ENCODE assay signal across 7 cellular contexts in genomic region chr17:4944554-4945175, GRCh38. TPM values are rescaled to one million over a fixed set of nuclear protein-coding genes. Genes with fewer than 3 reads are reported as not detected.
A peak's percentile ranks its signal among the peaks of the same experiment; 100 is the strongest.
DNase-seq lines count a peak whose midpoint lies in the region; ATAC-seq and TF ChIP-seq lines count a peak whose summit lies in the region.

No MANE protein-coding gene starts in this region.

- peaks cover 12% of the 10 kb centered on the region for H3K4me1 ChIP-seq in IMR-90 (ENCODE audit: control insufficient read depth, insufficient read depth, low read length)
- peaks cover 51% of the 10 kb centered on the region for H3K4me1 ChIP-seq in stomach smooth muscle (ENCODE audit: control insufficient read depth, insufficient read depth, low read length)

- POLR2A ChIA-PET in IMR-90 (lab: Charles Lee; ENCODE audit: unreplicated experiment): interaction anchor here (0.7 to 2.2 kb wide), 3 partner anchors 23 to 52 kb away, joined by 3 to 6 read pairs (median 4); partner anchors contain the start of genes CAMTA2, INCA1 and SPAG7

- H3K23ac ChIP-seq in IMR-90 (ENCODE audit: low read depth, low read length): 0 out of 2 replicates have a peak overlapping the region, but pooled peaks have one; percentile 41

- peak overlapping the region; percentile 53 for H2AK9ac ChIP-seq in IMR-90 (replicated peaks; ENCODE audit: low read depth, low read length, poor library complexity)

- peak overlapping the region; percentile 26; the same call in 1 of the 2 replicates for H3K56ac ChIP-seq in IMR-90 (ENCODE audit: extremely low read depth, insufficient read depth, low read length)

- no peak overlapping the region for H4K91ac ChIP-seq in IMR-90 (ENCODE audit: insufficient read depth, low read depth, low read length)

- peak overlapping the region; percentile 6; the same call in 1 of the 2 replicates for H3K4me2 ChIP-seq in IMR-90 (ENCODE audit: low read depth, low read length)

- H3K9me1 ChIP-seq in IMR-90 (ENCODE audit: insufficient read depth, low read length): peaks cover 7% of the 10 kb centered on the region; the same call in 1 of the 2 replicates

- intact Hi-C loops in IMR-90 (cut with micrococcal nuclease): no loop called here

- no peak overlapping the region for H2BK15ac ChIP-seq in IMR-90 (ENCODE audit: low read depth, low read length)

- H3K4me3 Mint-ChIP-seq in activated T-cell treated with anti-CD3 and anti-CD28 coated beads, Interleukin-2, amount 50 U/mL, for 24 hours: peak overlapping the region; percentile 94
- peak overlapping the region; percentile 96 to 100 (median 99) for H3K4me3 Mint-ChIP-seq in immature natural killer cell

- no peak for DNase-seq in IMR-90
- peak; percentile 57 for DNase-seq in activated T-cell treated with anti-CD3 and anti-CD28 coated beads, Interleukin-2, amount 50 U/mL, for 24 hours
- DNase-seq in immature natural killer cell: no peak

- H2BK20ac ChIP-seq in IMR-90 (ENCODE audit: low read depth, low read length): no peak overlapping the region

- H2AFZ ChIP-seq in IMR-90 (replicated peaks; ENCODE audit: low read length, poor library complexity): no peak overlapping the region

- no peak overlapping the region for H3K18ac ChIP-seq in IMR-90 (ENCODE audit: low read depth, low read length)

- peak overlapping the region; percentile 98 for H3K27ac Mint-ChIP-seq in activated T-cell treated with anti-CD3 and anti-CD28 coated beads, Interleukin-2, amount 50 U/mL, for 24 hours
- H3K27ac Mint-ChIP-seq in immature natural killer cell: peak overlapping the region; percentile 95 to 97 (median 95)

- no peak for ATAC-seq in IMR-90 (ENCODE audit: low read depth)
- no peak for ATAC-seq in HG03571 (IDR thresholded peaks at IDR 0.05; ENCODE audit: unreplicated experiment)
- ATAC-seq in HG03108 (IDR thresholded peaks at IDR 0.05; ENCODE audit: unreplicated experiment): no peak
- no peak for ATAC-seq in HG02571 (IDR thresholded peaks at IDR 0.05; ENCODE audit: unreplicated experiment)

- no CpG with 5 or more reads among the region's 8 CpGs for WGBS in IMR-90 (ENCODE audit: extremely low coverage in 2 of 2, insufficient read length in 1 of 2), 2 experiments

- peaks cover 54% of the 10 kb centered on the region for H3K4me1 Mint-ChIP-seq in activated T-cell treated with anti-CD3 and anti-CD28 coated beads, Interleukin-2, amount 50 U/mL, for 24 hours (ENCODE audit: low read depth)
- peaks cover 62 to 74% of the 10 kb centered on the region in 2 donors for H3K4me1 Mint-ChIP-seq in immature natural killer cell

- H4K8ac ChIP-seq in IMR-90 (ENCODE audit: low read depth in 2 of 2, low read length in 2 of 2): peak overlapping the region in 1 of 2 experiments; percentile 21; a peak in 2 of 4 replicates

- no peaks in the 10 kb centered on the region for H3K27me3 ChIP-seq in IMR-90 (ENCODE audit: control insufficient read depth, insufficient read depth, low read length)
- no peaks in the 10 kb centered on the region for H3K27me3 ChIP-seq in stomach smooth muscle (ENCODE audit: control insufficient read depth in 1 of 2, insufficient read depth in 2 of 2, low read length in 2 of 2)

- H3K9me3 Mint-ChIP-seq in activated T-cell treated with anti-CD3 and anti-CD28 coated beads, Interleukin-2, amount 50 U/mL, for 24 hours: no peaks in the 10 kb centered on the region
- H3K9me3 Mint-ChIP-seq in immature natural killer cell: peaks cover 0 to 2% (median 0%) of the 10 kb centered on the region in 6 donors

- CTCF ChIA-PET in IMR-90 (lab: Yijun Ruan, JAX): no interaction called here

- H3K79me1 ChIP-seq in IMR-90 (ENCODE audit: low read depth in 1 of 2, low read length in 2 of 2): peaks cover 12 to 44% of the 10 kb centered on the region in 2 experiments; a peak in 3 of 4 replicates

- peaks cover 41% of the 10 kb centered on the region for H3K36me3 ChIP-seq in IMR-90 (ENCODE audit: control insufficient read depth, insufficient read depth, low read length)
- H3K36me3 ChIP-seq in stomach smooth muscle (ENCODE audit: control insufficient read depth in 2 of 2, insufficient read depth in 2 of 2, low read length in 2 of 2): peaks cover 32 to 37% of the 10 kb centered on the region in 2 donors

- H3K9me3 ChIP-seq in IMR-90 (ENCODE audit: control insufficient read depth, insufficient read depth, low read length) (no peaks in the 10 kb centered on the region), stomach smooth muscle (ENCODE audit: control insufficient read depth in 2 of 2, low read length in 2 of 2) (no peaks in the 10 kb centered on the region)

- H3K27me3 Mint-ChIP-seq in activated T-cell treated with anti-CD3 and anti-CD28 coated beads, Interleukin-2, amount 50 U/mL, for 24 hours: no peaks in the 10 kb centered on the region
- peaks cover 20 to 61% (median 36%) of the 10 kb centered on the region in 3 donors for H3K27me3 Mint-ChIP-seq in immature natural killer cell (ENCODE audit: low read depth in 3 of 3)

- H2AK5ac ChIP-seq in IMR-90 (ENCODE audit: low read depth, low read length): peak overlapping the region; percentile 77

- H3K14ac ChIP-seq in IMR-90 (replicated peaks; ENCODE audit: low read depth, low read length): peak overlapping the region; percentile 42; the same call in 1 of the 2 replicates

- H3K27ac ChIP-seq in IMR-90 (ENCODE audit: insufficient read depth, low read length): peak overlapping the region; percentile 42
- peak overlapping the region; percentile 75 for H3K27ac ChIP-seq in stomach smooth muscle (ENCODE audit: low read length)

- in situ Hi-C loops in IMR-90 (cut with MboI; ENCODE audit: low sequenced_read_pairs): no loop called here

- TF ChIP-seq POLR2A in IMR-90 (IDR thresholded peaks at IDR 0.05; ENCODE audit: low read depth, low read length): peak; percentile 30; the same call in 1 of the 2 replicates

- no peak overlapping the region for H4K5ac ChIP-seq in IMR-90 (ENCODE audit: low read depth, low read length)

- peak overlapping the region; percentile 47 for H2BK5ac ChIP-seq in IMR-90 (ENCODE audit: low read depth, low read length, poor library complexity, severe bottlenecking)

- H4K20me1 ChIP-seq in IMR-90 (ENCODE audit: insufficient read depth, low read length): peaks cover 66% of the 10 kb centered on the region

- H3K4ac ChIP-seq in IMR-90 (ENCODE audit: low read depth, low read length): peak overlapping the region; percentile 64

- H3K4me3 ChIP-seq in IMR-90 (ENCODE audit: insufficient read depth, low read depth, low read length) (no peak overlapping the region), stomach smooth muscle (ENCODE audit: low read length in 2 of 2) (peak overlapping the region in 1 of 2 donors; percentile 94)

- H2BK120ac ChIP-seq in IMR-90 (ENCODE audit: low read depth, low read length): no peak overlapping the region

- peaks cover 85% of the 10 kb centered on the region for H3K36me3 Mint-ChIP-seq in activated T-cell treated with anti-CD3 and anti-CD28 coated beads, Interleukin-2, amount 50 U/mL, for 24 hours (ENCODE audit: low read depth)
- H3K36me3 Mint-ChIP-seq in immature natural killer cell: peaks cover 32 to 55% (median 43%) of the 10 kb centered on the region in 3 donors

- TF ChIP-seq RAD21 in IMR-90 (IDR thresholded peaks at IDR 0.05; ENCODE audit: low read length): no peak

- BruUV-seq in IMR-90 (replicated peaks; lab: Mats Ljungman, UMichigan): TSS peak; percentile 68

- dilution Hi-C loops in IMR-90 (cut with HindIII; ENCODE audit: low sequenced_read_pairs, unreplicated experiment): no loop called here

- TF ChIP-seq CTCF in IMR-90 (conservative IDR thresholded peaks at IDR 0.05; ENCODE audit: low read depth, low read length): no peak

- H3K9ac ChIP-seq in IMR-90 (ENCODE audit: low read depth, low read length) (peak overlapping the region; percentile 20; the same call in 1 of the 2 replicates), stomach smooth muscle (ENCODE audit: low read length in 2 of 2) (peak overlapping the region; percentile 32 to 42)

TF ChIP-seq in IMR-90, 13 proteins besides CTCF, POLR2A, EP300 and RAD21 (continues in another document):
- TF ChIP-seq ELK1 (IDR thresholded peaks at IDR 0.05; ENCODE audit: borderline replicate concordance, low read depth, low read length) (no peak), RCOR1 (IDR thresholded peaks at IDR 0.05; ENCODE audit: insufficient replicate concordance, low read length) (no peak)

RNA-seq across cellular contexts. Expression of gene PFN1, which starts 3.7 kb away (rescaled TPM):
- 348 and 432 TPM in 2 replicates for total RNA-seq in IMR-90 (2012; rRNA removed)
- 1,671 and 2,152 TPM in 2 replicates for polyA plus RNA-seq in IMR-90 (2012; rRNA removed)
- polyA plus RNA-seq in IMR-90 (2012; cell fraction: cytosol; rRNA removed): 2,723 and 2,770 TPM in 2 replicates
- 690 and 857 TPM in 2 replicates for polyA plus RNA-seq in IMR-90 (2012; cell fraction: nucleus; rRNA removed; ENCODE audit: low replicate concordance)
- 1,000 to 10,000 TPM; 3,573 to 4,444 (median 3,740) TPM for polyA plus RNA-seq in immature natural killer cell

RNA-seq across cellular contexts. Expression of gene RNF167, which starts 4.6 kb away (rescaled TPM):
- total RNA-seq in IMR-90 (2012; rRNA removed): 13.1 and 13.3 TPM in 2 replicates
- polyA plus RNA-seq in IMR-90 (2012; rRNA removed): 79.5 and 83.6 TPM in 2 replicates
- 41.9 and 55.4 TPM in 2 replicates for polyA plus RNA-seq in IMR-90 (2012; cell fraction: cytosol; rRNA removed)
- polyA plus RNA-seq in IMR-90 (2012; cell fraction: nucleus; rRNA removed; ENCODE audit: low replicate concordance): 69.1 and 86.3 TPM in 2 replicates
- polyA plus RNA-seq in immature natural killer cell: 10 to 100 TPM; 62.3 to 78.2 (median 73.1) TPM

RNA-seq across cellular contexts. Expression of gene SLC25A11, which starts 4.8 kb away (rescaled TPM):
- total RNA-seq in IMR-90 (2012; rRNA removed): 30.8 and 35.0 TPM in 2 replicates
- polyA plus RNA-seq in IMR-90 (2012; rRNA removed): 62.2 and 68.2 TPM in 2 replicates
- 58.3 and 80.2 TPM in 2 replicates for polyA plus RNA-seq in IMR-90 (2012; cell fraction: cytosol; rRNA removed)
- 29.2 and 53.6 TPM in 2 replicates for polyA plus RNA-seq in IMR-90 (2012; cell fraction: nucleus; rRNA removed; ENCODE audit: low replicate concordance)
- 100 to 1,000 TPM; 139 to 196 (median 139) TPM for polyA plus RNA-seq in immature natural killer cell

RNA-seq across cellular contexts. Expression of gene ENO3, which starts 6.3 kb away (rescaled TPM):
- total RNA-seq in IMR-90 (2012; rRNA removed): 1.4 TPM in 2 replicates
- polyA plus RNA-seq in IMR-90 (2012; rRNA removed) (4.2 and 5.1 TPM in 2 replicates), immature natural killer cell (1 to 10 TPM; 1.6 to 4.2 (median 4.1) TPM)
- polyA plus RNA-seq in IMR-90 (2012; cell fraction: cytosol; rRNA removed): 1.6 and 2.8 TPM in 2 replicates
- polyA plus RNA-seq in IMR-90 (2012; cell fraction: nucleus; rRNA removed; ENCODE audit: low replicate concordance): 52.7 and 54.4 TPM in 2 replicates

RNA-seq across cellular contexts. Expression of gene GP1BA, which starts 12.6 kb away (rescaled TPM):
- not detected in 2 replicates for total RNA-seq in IMR-90 (2012; rRNA removed)
- not detected in 2 replicates for polyA plus RNA-seq in IMR-90 (2012; rRNA removed)
- 0.03 TPM in 1 of 2 replicates, not detected in the other for polyA plus RNA-seq in IMR-90 (2012; cell fraction: cytosol; rRNA removed)
- not detected in 2 replicates for polyA plus RNA-seq in IMR-90 (2012; cell fraction: nucleus; rRNA removed; ENCODE audit: low replicate concordance)
- polyA plus RNA-seq in immature natural killer cell: 1 to 10 TPM in 1 of 3 donors, under 1 TPM in 1, not detected in 1; 0.38 to 1.3 TPM
